2 cellular contexts compared by ENCODE assay signal in genomic region chr4:88573286-88573994, GRCh38.
TF ChIP-seq lines count a peak whose summit lies in the region.

No MANE protein-coding gene starts in this region.

TF ChIP-seq in GM23338, 12 proteins besides CTCF, POLR2A, EP300 and RAD21:
- TF ChIP-seq ZNF462 (CRISPR knock-in tag; IDR thresholded peaks at IDR 0.05) (no peak), ZNF114 (CRISPR knock-in tag; IDR thresholded peaks at IDR 0.05) (no peak), STAT1 (IDR thresholded peaks at IDR 0.05; ENCODE audit: unreplicated experiment) (no peak)

TF ChIP-seq in SK-N-SH, 30 proteins besides CTCF, POLR2A, EP300 and RAD21:
- TF ChIP-seq ZBTB33 (IDR thresholded peaks at IDR 0.05; ENCODE audit: borderline replicate concordance, low read depth) (no peak), IRF3 (IDR thresholded peaks at IDR 0.05; ENCODE audit: low read depth, low read length) (no peak)
